Comparison of ENCODE assay signal across 8 cellular contexts in genomic region chr19:13155472-13156284, GRCh38. TPM values are rescaled to one million over a fixed set of nuclear protein-coding genes. Genes with fewer than 3 reads are reported as not detected.
DNase-seq lines count a peak whose midpoint lies in the region; ATAC-seq, FAIRE-seq and TF ChIP-seq lines count a peak whose summit lies in the region.

No MANE protein-coding gene starts in this region.

- DNase-seq in NOMO-1 (lab: John Stamatoyannopoulos, UW; ENCODE audit: unreplicated experiment in 2 of 2) (peak; percentile 25 to 35), NOMO-1 treated with DMSO at 0.1 percent for 48 hours (lab: John Stamatoyannopoulos, UW; ENCODE audit: unreplicated experiment) (no peak), NCI-H2107 treated with DMSO at 0.1 percent for 48 hours (lab: John Stamatoyannopoulos, UW; ENCODE audit: unreplicated experiment) (peak; percentile 58), HepG2 (ENCODE audit: low spot score) (peak; percentile 69), NCI-H1092 treated with DMSO at 0.1 percent for 48 hours (lab: John Stamatoyannopoulos, UW) (no peak)
- peak; percentile 60 to 73 for DNase-seq in activated CD4-positive, alpha-beta T cell treated with anti-CD3 and anti-CD28 coated beads for 4 hours
- peak; percentile 70 to 79 for DNase-seq in stimulated activated CD8-positive, alpha-beta memory T cell treated with anti-CD3 and anti-CD28 coated beads, Interleukin-15, amount 100 ng/mL, for 48 hours (ENCODE audit: low read depth in 2 of 2)

- CTCF ChIA-PET in HepG2 (lab: Yijun Ruan, JAX; ENCODE audit: low intra/inter-chr PET ratio, low total read pairs) = no interaction called here

- H3K27me3 Mint-ChIP-seq in dendritic cell treated with granulocyte-macrophage colony-stimulating factor and Interleukin-4, amounts not matched to agents 40 ng/mL and 50 ng/mL, for 4 days = no peaks in the 10 kb centered on the region

- POLR2A ChIA-PET in HepG2 (lab: Yijun Ruan, JAX) = interaction anchor here (0.5 to 3.0 kb wide), 15 partner anchors 8 to 786 kb away, joined by 3 to 63 read pairs (median 5); partner anchors contain the start of gene NACC1

- H3K27ac ChIP-seq in HepG2 (ENCODE audit: extremely low read length, insufficient read depth, low read length) = peak overlapping the region; percentile 95

- TF ChIP-seq POLR2A in HepG2 (IDR thresholded peaks at IDR 0.05; ENCODE audit: insufficient read depth in 1 of 2, low read depth in 2 of 2, low read length in 2 of 2) = peak in 1 of 2 experiments; percentile 26; a peak in 1 of 4 replicates

- TF ChIP-seq RAD21 in HepG2 (CRISPR knock-in tag; IDR thresholded peaks at IDR 0.05) = no peak

- TF ChIP-seq CTCF in HepG2 (CRISPR knock-in tag; IDR thresholded peaks at IDR 0.05) = no peak

- 0% methylated on average over 5 of the region's 55 CpGs for WGBS in HepG2 (ENCODE audit: low lambda C conversion rate)

- peaks cover 3% of the 10 kb centered on the region; the same call in 1 of the 2 replicates for H4K20me1 ChIP-seq in HepG2 (ENCODE audit: insufficient read depth, low read length)

- in situ Hi-C loops in HepG2 (cut with HindIII; ENCODE audit: extremely low pct_ligation_motif_present, low pct_unique_long_range_greater_than_20kb) = no loop called here

- BruUV-seq in HepG2 (replicated peaks; lab: Mats Ljungman, UMichigan) = no TSS peak

- peak overlapping the region; percentile 99 for H3K27ac Mint-ChIP-seq in dendritic cell treated with granulocyte-macrophage colony-stimulating factor and Interleukin-4, amounts not matched to agents 40 ng/mL and 50 ng/mL, for 4 days

- peak overlapping the region; percentile 57 to 91 (median 74) for H3K4me3 ChIP-seq in HepG2 (replicated peaks in 1 of 3; ENCODE audit: insufficient read depth in 1 of 3, low read depth in 2 of 3, low read length in 3 of 3)

- H3K4me2 ChIP-seq in HepG2 (ENCODE audit: low read depth, low read length) = peak overlapping the region; percentile 96

- H3K36me3 ChIP-seq in HepG2 (replicated peaks in 1 of 2; ENCODE audit: control insufficient read depth in 1 of 2, insufficient read depth in 2 of 2, low read length in 2 of 2) = no peaks in the 10 kb centered on the region

- ATAC-seq in HepG2 = peak; percentile 48

- intact Hi-C loops in dendritic cell treated with granulocyte-macrophage colony-stimulating factor and Interleukin-4, amounts not matched to agents 40 ng/mL and 50 ng/mL, for 4 days (cut with micrococcal nuclease) = no loop called here
- intact Hi-C loops in HepG2 (cut with micrococcal nuclease; ENCODE audit: unreplicated experiment) = no loop called here

- TF ChIP-seq EP300 in HepG2 (IDR thresholded peaks at IDR 0.05; ENCODE audit: low read depth in 2 of 2, low read length in 2 of 2) = peak in 1 of 2 experiments; percentile 33; a peak in 2 of 4 replicates
- no peak for TF ChIP-seq EP300 in HepG2 (CRISPR knock-in tag; IDR thresholded peaks at IDR 0.05; ENCODE audit: borderline replicate concordance)

- H3K9me3 ChIP-seq in HepG2 (ENCODE audit: low read length) = no peaks in the 10 kb centered on the region

- H3K4me3 Mint-ChIP-seq in dendritic cell treated with granulocyte-macrophage colony-stimulating factor and Interleukin-4, amounts not matched to agents 40 ng/mL and 50 ng/mL, for 4 days = peak overlapping the region; percentile 97

- peaks cover 35% of the 10 kb centered on the region for H3K79me2 ChIP-seq in HepG2 (ENCODE audit: insufficient read depth, low read length)

- no peaks in the 10 kb centered on the region; a peak in 1 of 5 replicates for H3K27me3 ChIP-seq in HepG2 (ENCODE audit: control insufficient read depth in 1 of 2, insufficient read depth in 2 of 2, low read length in 2 of 2)

- peaks cover 44% of the 10 kb centered on the region for H3K4me1 Mint-ChIP-seq in dendritic cell treated with granulocyte-macrophage colony-stimulating factor and Interleukin-4, amounts not matched to agents 40 ng/mL and 50 ng/mL, for 4 days (ENCODE audit: low read depth)

- H2AFZ ChIP-seq in HepG2 (ENCODE audit: low read length) = no peak overlapping the region

- no peaks in the 10 kb centered on the region for H3K9me3 Mint-ChIP-seq in dendritic cell treated with granulocyte-macrophage colony-stimulating factor and Interleukin-4, amounts not matched to agents 40 ng/mL and 50 ng/mL, for 4 days

- no peak for FAIRE-seq in HepG2 (lab: Jason Lieb, UNC)

- peak overlapping the region; percentile 94 for H3K9ac ChIP-seq in HepG2 (ENCODE audit: insufficient read depth, low read depth, low read length)

- H3K36me3 Mint-ChIP-seq in dendritic cell treated with granulocyte-macrophage colony-stimulating factor and Interleukin-4, amounts not matched to agents 40 ng/mL and 50 ng/mL, for 4 days (ENCODE audit: low read depth) = peaks cover 34% of the 10 kb centered on the region

- peaks cover 32% of the 10 kb centered on the region for H3K4me1 ChIP-seq in HepG2 (ENCODE audit: insufficient read depth, low read length)

RNA-seq across cellular contexts. Expression of gene IER2, which starts 5.5 kb away (rescaled TPM):
- total RNA-seq in HepG2 (2016; rRNA removed; fragmentation: Illumina TruSeq; extraction: Trizol) = 10.0 and 14.3 TPM in 2 replicates
- 5.0 and 5.9 TPM in 2 replicates for total RNA-seq in HepG2 (2016; cell fraction: cytosol; rRNA removed; fragmentation: Illumina TruSeq; extraction: Trizol; ENCODE audit: low read depth)
- 8.1 and 16.1 TPM in 2 replicates for total RNA-seq in HepG2 (2016; cell fraction: insoluble cytoplasmic fraction; rRNA removed; fragmentation: Illumina TruSeq; extraction: Trizol)
- 10.0 and 11.1 TPM in 2 replicates for total RNA-seq in HepG2 (2016; cell fraction: membrane; rRNA removed; fragmentation: Illumina TruSeq; extraction: Trizol)
- total RNA-seq in HepG2 (2016; cell fraction: nucleus; rRNA removed; fragmentation: Illumina TruSeq; extraction: Trizol) = 12.6 and 13.6 TPM in 2 replicates
- polyA plus RNA-seq in HepG2 (2011; rRNA removed) = 10.1 and 12.9 TPM in 2 replicates
- 14.4 and 15.3 TPM in 2 replicates for polyA plus RNA-seq in HepG2 (2011; cell fraction: cytosol; rRNA removed)
- polyA plus RNA-seq in HepG2 (2011; cell fraction: nucleus; rRNA removed) = 84.6 and 97.2 TPM in 2 replicates
- 20.1 and 25.8 TPM in 2 replicates for polyA plus RNA-seq in HepG2 (2012)
- 5.5 and 5.8 TPM in 2 replicates for polyA plus RNA-seq in HepG2 (2016; cell fraction: cytosol; fragmentation: Illumina TruSeq; extraction: Trizol; ENCODE audit: low read depth)
- polyA plus RNA-seq in HepG2 (2016; cell fraction: insoluble cytoplasmic fraction; fragmentation: Illumina TruSeq; extraction: Trizol; ENCODE audit: low read depth) = 17.5 and 22.6 TPM in 2 replicates
- 9.7 and 9.8 TPM in 2 replicates for polyA plus RNA-seq in HepG2 (2016; cell fraction: membrane; fragmentation: Illumina TruSeq; extraction: Trizol; ENCODE audit: low read depth)
- polyA plus RNA-seq in HepG2 (2016; cell fraction: nucleus; fragmentation: Illumina TruSeq; extraction: Trizol; ENCODE audit: insufficient read depth, low read depth) = 39.1 and 40.8 TPM in 2 replicates
- polyA minus RNA-seq in HepG2 (2011; rRNA and poly(A)+ RNA removed; ENCODE audit: low replicate concordance) = 8.1 and 9.7 TPM in 2 replicates
- polyA minus RNA-seq in HepG2 (2011; cell fraction: cytosol; rRNA and poly(A)+ RNA removed) = 7.0 and 7.3 TPM in 2 replicates
- polyA minus RNA-seq in HepG2 (2011; cell fraction: nucleus; rRNA and poly(A)+ RNA removed) = 9.7 and 9.9 TPM in 2 replicates

RNA-seq across cellular contexts. Expression of gene STX10, which starts 5.5 kb away (rescaled TPM):
- total RNA-seq in HepG2 (2016; rRNA removed; fragmentation: Illumina TruSeq; extraction: Trizol) = 36.8 and 47.9 TPM in 2 replicates
- total RNA-seq in HepG2 (2016; cell fraction: cytosol; rRNA removed; fragmentation: Illumina TruSeq; extraction: Trizol; ENCODE audit: low read depth) = 56.0 and 67.5 TPM in 2 replicates
- total RNA-seq in HepG2 (2016; cell fraction: insoluble cytoplasmic fraction; rRNA removed; fragmentation: Illumina TruSeq; extraction: Trizol) = 33.4 and 50.3 TPM in 2 replicates
- 78.5 and 90.1 TPM in 2 replicates for total RNA-seq in HepG2 (2016; cell fraction: membrane; rRNA removed; fragmentation: Illumina TruSeq; extraction: Trizol)
- total RNA-seq in HepG2 (2016; cell fraction: nucleus; rRNA removed; fragmentation: Illumina TruSeq; extraction: Trizol) = 27.2 and 35.2 TPM in 2 replicates
- polyA plus RNA-seq in HepG2 (2011; rRNA removed) = 66.4 and 85.5 TPM in 2 replicates
- polyA plus RNA-seq in HepG2 (2011; cell fraction: cytosol; rRNA removed) = 58.0 and 78.9 TPM in 2 replicates
- 198 and 219 TPM in 2 replicates for polyA plus RNA-seq in HepG2 (2011; cell fraction: nucleus; rRNA removed)
- polyA plus RNA-seq in HepG2 (2012) = 28.8 and 43.3 TPM in 2 replicates
- 79.7 and 89.7 TPM in 2 replicates for polyA plus RNA-seq in HepG2 (2016; cell fraction: cytosol; fragmentation: Illumina TruSeq; extraction: Trizol; ENCODE audit: low read depth)
- polyA plus RNA-seq in HepG2 (2016; cell fraction: insoluble cytoplasmic fraction; fragmentation: Illumina TruSeq; extraction: Trizol; ENCODE audit: low read depth) = 39.4 and 44.9 TPM in 2 replicates
- 85.7 and 88.6 TPM in 2 replicates for polyA plus RNA-seq in HepG2 (2016; cell fraction: membrane; fragmentation: Illumina TruSeq; extraction: Trizol; ENCODE audit: low read depth)
- 76.5 and 85.3 TPM in 2 replicates for polyA plus RNA-seq in HepG2 (2016; cell fraction: nucleus; fragmentation: Illumina TruSeq; extraction: Trizol; ENCODE audit: insufficient read depth, low read depth)
- 37.6 and 153 TPM in 2 replicates for polyA minus RNA-seq in HepG2 (2011; rRNA and poly(A)+ RNA removed; ENCODE audit: low replicate concordance)
- polyA minus RNA-seq in HepG2 (2011; cell fraction: cytosol; rRNA and poly(A)+ RNA removed) = 11.9 and 14.2 TPM in 2 replicates
- 10.3 and 12.1 TPM in 2 replicates for polyA minus RNA-seq in HepG2 (2011; cell fraction: nucleus; rRNA and poly(A)+ RNA removed)

RNA-seq across cellular contexts. Expression of gene NACC1, which starts 37.6 kb away (rescaled TPM):
- total RNA-seq in HepG2 (2016; rRNA removed; fragmentation: Illumina TruSeq; extraction: Trizol) = 31.8 and 46.7 TPM in 2 replicates
- total RNA-seq in HepG2 (2016; cell fraction: cytosol; rRNA removed; fragmentation: Illumina TruSeq; extraction: Trizol; ENCODE audit: low read depth) = 6.8 and 8.2 TPM in 2 replicates
- total RNA-seq in HepG2 (2016; cell fraction: insoluble cytoplasmic fraction; rRNA removed; fragmentation: Illumina TruSeq; extraction: Trizol) = 29.7 and 42.3 TPM in 2 replicates
- total RNA-seq in HepG2 (2016; cell fraction: membrane; rRNA removed; fragmentation: Illumina TruSeq; extraction: Trizol) = 37.1 and 38.6 TPM in 2 replicates
- 21.0 and 21.3 TPM in 2 replicates for total RNA-seq in HepG2 (2016; cell fraction: nucleus; rRNA removed; fragmentation: Illumina TruSeq; extraction: Trizol)
- polyA plus RNA-seq in HepG2 (2011; rRNA removed) = 42.3 and 55.2 TPM in 2 replicates
- polyA plus RNA-seq in HepG2 (2011; cell fraction: cytosol; rRNA removed) = 33.3 and 62.6 TPM in 2 replicates
- polyA plus RNA-seq in HepG2 (2011; cell fraction: nucleus; rRNA removed) = 93.5 and 114 TPM in 2 replicates
- 13.2 and 18.2 TPM in 2 replicates for polyA plus RNA-seq in HepG2 (2012)
- 6.3 and 6.7 TPM in 2 replicates for polyA plus RNA-seq in HepG2 (2016; cell fraction: cytosol; fragmentation: Illumina TruSeq; extraction: Trizol; ENCODE audit: low read depth)
- polyA plus RNA-seq in HepG2 (2016; cell fraction: insoluble cytoplasmic fraction; fragmentation: Illumina TruSeq; extraction: Trizol; ENCODE audit: low read depth) = 35.6 and 46.3 TPM in 2 replicates
- polyA plus RNA-seq in HepG2 (2016; cell fraction: membrane; fragmentation: Illumina TruSeq; extraction: Trizol; ENCODE audit: low read depth) = 28.2 and 28.5 TPM in 2 replicates
- 37.4 and 39.4 TPM in 2 replicates for polyA plus RNA-seq in HepG2 (2016; cell fraction: nucleus; fragmentation: Illumina TruSeq; extraction: Trizol; ENCODE audit: insufficient read depth, low read depth)
- 91.1 and 200 TPM in 2 replicates for polyA minus RNA-seq in HepG2 (2011; rRNA and poly(A)+ RNA removed; ENCODE audit: low replicate concordance)
- 45.0 and 58.7 TPM in 2 replicates for polyA minus RNA-seq in HepG2 (2011; cell fraction: cytosol; rRNA and poly(A)+ RNA removed)
- polyA minus RNA-seq in HepG2 (2011; cell fraction: nucleus; rRNA and poly(A)+ RNA removed) = 12.7 and 13.6 TPM in 2 replicates

RNA-seq across cellular contexts. Expression of gene TRMT1, which starts 39.1 kb away (rescaled TPM):
- total RNA-seq in HepG2 (2016; rRNA removed; fragmentation: Illumina TruSeq; extraction: Trizol) = 27.9 and 44.1 TPM in 2 replicates
- total RNA-seq in HepG2 (2016; cell fraction: cytosol; rRNA removed; fragmentation: Illumina TruSeq; extraction: Trizol; ENCODE audit: low read depth) = 9.6 and 11.8 TPM in 2 replicates
- total RNA-seq in HepG2 (2016; cell fraction: insoluble cytoplasmic fraction; rRNA removed; fragmentation: Illumina TruSeq; extraction: Trizol) = 23.9 and 45.4 TPM in 2 replicates
- total RNA-seq in HepG2 (2016; cell fraction: membrane; rRNA removed; fragmentation: Illumina TruSeq; extraction: Trizol) = 14.3 and 15.5 TPM in 2 replicates
- 55.3 and 60.2 TPM in 2 replicates for total RNA-seq in HepG2 (2016; cell fraction: nucleus; rRNA removed; fragmentation: Illumina TruSeq; extraction: Trizol)
- 35.5 and 42.9 TPM in 2 replicates for polyA plus RNA-seq in HepG2 (2011; rRNA removed)
- 16.0 and 24.0 TPM in 2 replicates for polyA plus RNA-seq in HepG2 (2011; cell fraction: cytosol; rRNA removed)
- polyA plus RNA-seq in HepG2 (2011; cell fraction: nucleus; rRNA removed) = 421 and 529 TPM in 2 replicates
- 22.9 and 29.0 TPM in 2 replicates for polyA plus RNA-seq in HepG2 (2012)
- 9.7 and 9.9 TPM in 2 replicates for polyA plus RNA-seq in HepG2 (2016; cell fraction: cytosol; fragmentation: Illumina TruSeq; extraction: Trizol; ENCODE audit: low read depth)
- 24.6 and 27.1 TPM in 2 replicates for polyA plus RNA-seq in HepG2 (2016; cell fraction: insoluble cytoplasmic fraction; fragmentation: Illumina TruSeq; extraction: Trizol; ENCODE audit: low read depth)
- polyA plus RNA-seq in HepG2 (2016; cell fraction: membrane; fragmentation: Illumina TruSeq; extraction: Trizol; ENCODE audit: low read depth) = 10.7 and 11.5 TPM in 2 replicates
- polyA plus RNA-seq in HepG2 (2016; cell fraction: nucleus; fragmentation: Illumina TruSeq; extraction: Trizol; ENCODE audit: insufficient read depth, low read depth) = 144 and 171 TPM in 2 replicates
- polyA minus RNA-seq in HepG2 (2011; rRNA and poly(A)+ RNA removed; ENCODE audit: low replicate concordance) = 61.2 and 61.3 TPM in 2 replicates
- polyA minus RNA-seq in HepG2 (2011; cell fraction: cytosol; rRNA and poly(A)+ RNA removed) = 12.5 and 24.5 TPM in 2 replicates
- 44.6 and 48.9 TPM in 2 replicates for polyA minus RNA-seq in HepG2 (2011; cell fraction: nucleus; rRNA and poly(A)+ RNA removed)

RNA-seq across cellular contexts. Expression of gene LYL1, which starts 53.0 kb away (rescaled TPM):
- total RNA-seq in HepG2 (2016; rRNA removed; fragmentation: Illumina TruSeq; extraction: Trizol) = 0.69 and 0.75 TPM in 2 replicates
- 0.79 and 0.91 TPM in 2 replicates for total RNA-seq in HepG2 (2016; cell fraction: cytosol; rRNA removed; fragmentation: Illumina TruSeq; extraction: Trizol; ENCODE audit: low read depth)
- 0.40 and 0.97 TPM in 2 replicates for total RNA-seq in HepG2 (2016; cell fraction: insoluble cytoplasmic fraction; rRNA removed; fragmentation: Illumina TruSeq; extraction: Trizol)
- total RNA-seq in HepG2 (2016; cell fraction: membrane; rRNA removed; fragmentation: Illumina TruSeq; extraction: Trizol) = 0.74 and 0.90 TPM in 2 replicates
- 0.31 and 0.75 TPM in 2 replicates for total RNA-seq in HepG2 (2016; cell fraction: nucleus; rRNA removed; fragmentation: Illumina TruSeq; extraction: Trizol)
- polyA plus RNA-seq in HepG2 (2011; rRNA removed) = 0.72 and 0.92 TPM in 2 replicates
- polyA plus RNA-seq in HepG2 (2011; cell fraction: cytosol; rRNA removed) = 0.71 and 1.6 TPM in 2 replicates
- polyA plus RNA-seq in HepG2 (2011; cell fraction: nucleus; rRNA removed) = 2.0 and 2.6 TPM in 2 replicates
- polyA plus RNA-seq in HepG2 (2012) = 0.31 and 0.32 TPM in 2 replicates
- polyA plus RNA-seq in HepG2 (2016; cell fraction: cytosol; fragmentation: Illumina TruSeq; extraction: Trizol; ENCODE audit: low read depth) = 0.57 and 0.66 TPM in 2 replicates
- polyA plus RNA-seq in HepG2 (2016; cell fraction: insoluble cytoplasmic fraction; fragmentation: Illumina TruSeq; extraction: Trizol; ENCODE audit: low read depth) = 0.51 and 0.59 TPM in 2 replicates
- polyA plus RNA-seq in HepG2 (2016; cell fraction: membrane; fragmentation: Illumina TruSeq; extraction: Trizol; ENCODE audit: low read depth) = 0.76 and 0.86 TPM in 2 replicates
- polyA plus RNA-seq in HepG2 (2016; cell fraction: nucleus; fragmentation: Illumina TruSeq; extraction: Trizol; ENCODE audit: insufficient read depth, low read depth) = 0.93 and 1.5 TPM in 2 replicates
- polyA minus RNA-seq in HepG2 (2011; rRNA and poly(A)+ RNA removed; ENCODE audit: low replicate concordance) = 0.09 and 1.9 TPM in 2 replicates
- 0.49 and 0.70 TPM in 2 replicates for polyA minus RNA-seq in HepG2 (2011; cell fraction: cytosol; rRNA and poly(A)+ RNA removed)
- 0.64 and 1.1 TPM in 2 replicates for polyA minus RNA-seq in HepG2 (2011; cell fraction: nucleus; rRNA and poly(A)+ RNA removed)

Comparison
In these comparisons a context has a peak if more than half of its experiments do, and no peak if none do; other contexts are left out.
1. DNase-seq: peak in NOMO-1 (2 of 2), NCI-H2107 treated with DMSO at 0.1 percent for 48 hours (single experiment), activated CD4-positive, alpha-beta T cell treated with anti-CD3 and anti-CD28 coated beads for 4 hours (2 of 2), HepG2 (single experiment) and stimulated activated CD8-positive, alpha-beta memory T cell treated with anti-CD3 and anti-CD28 coated beads, Interleukin-15, amount 100 ng/mL, for 48 hours (2 of 2); none in NOMO-1 treated with DMSO at 0.1 percent for 48 hours (single experiment) and NCI-H1092 treated with DMSO at 0.1 percent for 48 hours (single experiment).